In the genomic region with DNA sequence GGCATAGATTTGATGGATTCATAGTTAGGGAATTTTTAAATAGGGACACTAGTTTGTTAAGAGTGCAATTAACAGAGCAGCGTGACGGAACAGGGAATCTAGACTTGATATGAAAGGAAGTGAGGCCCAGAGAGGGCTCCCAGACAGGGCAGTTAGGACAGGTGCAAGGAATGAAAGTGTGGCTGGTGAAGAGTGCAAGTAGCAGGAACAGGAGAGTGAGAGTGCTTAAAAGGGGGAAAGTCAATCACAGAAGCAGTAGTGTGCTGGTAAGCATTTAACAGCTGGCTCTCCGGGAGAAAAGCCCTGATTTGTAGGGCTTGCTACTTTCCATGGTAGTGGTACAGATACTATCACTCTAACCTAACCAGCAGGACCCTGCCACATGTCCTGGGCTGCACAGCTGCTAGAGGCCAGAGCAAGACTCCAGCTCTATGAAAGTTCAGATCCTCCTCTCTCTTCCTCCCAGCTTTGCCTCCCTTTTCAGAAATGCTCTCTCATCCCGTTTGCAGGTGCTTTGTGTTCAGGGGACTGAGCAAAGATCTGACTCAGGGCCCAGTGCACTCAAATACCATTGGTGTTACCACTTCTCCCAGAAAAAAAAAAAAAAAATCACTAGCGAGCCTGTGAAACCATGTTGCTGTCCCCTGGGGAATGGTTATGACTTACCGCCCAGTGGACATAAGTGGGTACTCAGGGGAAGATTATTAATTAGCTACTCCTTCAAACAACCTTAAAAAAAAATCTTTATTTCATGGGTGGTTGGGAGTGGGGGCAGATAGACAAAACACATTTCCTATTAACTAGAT, we compare ENCODE assay signal across 29 cellular contexts.
DNase-seq lines count a peak whose midpoint lies in the region; ATAC-seq and TF ChIP-seq lines count a peak whose summit lies in the region.
"Had no signal": no experiment of that assay in that cellular context is flagged by ENCODE, and none has a peak within 500 bp of the region (broad histone marks: within the 10 kb centered on the region; RNA-seq: fewer than 3 reads in every experiment).

No MANE protein-coding gene starts in this region.

- DNase-seq in ACHN (peak; percentile 19), NCI-H524 treated with DMSO at 0.1 percent for 48 hours (lab: John Stamatoyannopoulos, UW) (peak; percentile 31), NCI-H1092 treated with DMSO at 0.1 percent for 48 hours (lab: John Stamatoyannopoulos, UW) (no peak), activated gamma-delta T cell (lab: John Stamatoyannopoulos, UW) (no peak), dedifferentiated amniotic fluid mesenchymal stem cell (ENCODE audit: extremely low spot score) (no peak)
- DNase-seq: activated CD4-positive, alpha-beta T cell treated with anti-CD3 and anti-CD28 coated beads, Interleukin-2, amount 50 U/mL, for 1 hour; activated gamma-delta T cell treated with Interleukin-2 at 50 U/mL for 16 hours; activated naive CD8-positive, alpha-beta T cell treated with anti-CD3 and anti-CD28 coated beads, Interleukin-2, amount 50 U/mL, for 24 hours; activated T-cell treated with anti-CD3 and anti-CD28 coated beads, Interleukin-2, amount 50 U/mL, for 24 hours; CD8-positive, alpha-beta T cell; colonic mucosa; effector memory CD4-positive, alpha-beta T cell; HCEC 1CT; left cardiac atrium; mucosa of descending colon; natural killer cell; NCI-H1694 treated with DMSO at 0.1 percent for 48 hours; NCI-H2171 treated with DMSO at 0.1 percent for 48 hours; NCI-H510A treated with DMSO at 0.1 percent for 48 hours; NK-92 treated with Interleukin-12 subunit alpha and Interleukin-12 subunit beta, amount 100 ng/mL, for 24 hours; PC-9; Right ventricle myocardium superior; T-helper 9 cell; upper lobe of left lung had no signal

- H3K27ac Mint-ChIP-seq in nephron, result peak overlapping the region in 2 of 3 experiments; percentile 13 to 33
- H3K27ac Mint-ChIP-seq: activated naive CD8-positive, alpha-beta T cell treated with anti-CD3 and anti-CD28 coated beads, Interleukin-2, amount 50 U/mL, for 24 hours; activated T-cell treated with anti-CD3 and anti-CD28 coated beads, Interleukin-2, amount 50 U/mL, for 24 hours; B cell; CD8-positive, alpha-beta T cell; natural killer cell; stimulated activated memory B cell treated with anti-CD40 and anti-IgM and Interleukin-4, amounts not matched to agents 10 μg/mL and 1 μg/mL and 100 μg/mL, for 72 hours; WTC11 had no signal

- H3K9me3 Mint-ChIP-seq in nephron, result peaks cover 2% of the 10 kb centered on the region
- H3K9me3 Mint-ChIP-seq: activated naive CD8-positive, alpha-beta T cell treated with anti-CD3 and anti-CD28 coated beads, Interleukin-2, amount 50 U/mL, for 24 hours; activated T-cell treated with anti-CD3 and anti-CD28 coated beads, Interleukin-2, amount 50 U/mL, for 24 hours; CD8-positive, alpha-beta T cell; natural killer cell; stimulated activated memory B cell treated with anti-CD40 and anti-IgM and Interleukin-4, amounts not matched to agents 10 μg/mL and 1 μg/mL and 100 μg/mL, for 72 hours had no signal

- no peaks in the 10 kb centered on the region for H3K27me3 Mint-ChIP-seq in nephron (ENCODE audit: low read depth)

- peak; percentile 60 for ATAC-seq in GM18511 (IDR thresholded peaks at IDR 0.05; ENCODE audit: unreplicated experiment)
- ATAC-seq: activated naive CD8-positive, alpha-beta T cell treated with anti-CD3 and anti-CD28 coated beads, Interleukin-2, amount 50 U/mL, for 24 hours; CD8-positive, alpha-beta T cell; left cardiac atrium; mucosa of descending colon; natural killer cell; stimulated activated memory B cell treated with anti-CD40 and anti-IgM and Interleukin-4, amounts not matched to agents 10 μg/mL and 1 μg/mL and 100 μg/mL, for 72 hours; WTC11 had no signal

- TF ChIP-seq CTCF in nephron (IDR thresholded peaks at IDR 0.05; ENCODE audit: unreplicated experiment in 3 of 3), result no peak

- peaks cover 5% of the 10 kb centered on the region for H3K4me1 Mint-ChIP-seq in nephron
- H3K4me1 Mint-ChIP-seq: activated naive CD8-positive, alpha-beta T cell treated with anti-CD3 and anti-CD28 coated beads, Interleukin-2, amount 50 U/mL, for 24 hours; B cell; natural killer cell; stimulated activated memory B cell treated with anti-CD40 and anti-IgM and Interleukin-4, amounts not matched to agents 10 μg/mL and 1 μg/mL and 100 μg/mL, for 72 hours; WTC11 had no signal

- no peaks in the 10 kb centered on the region for H3K36me3 Mint-ChIP-seq in nephron (ENCODE audit: low read depth)
- H3K36me3 Mint-ChIP-seq: CD8-positive, alpha-beta T cell; natural killer cell; stimulated activated memory B cell treated with anti-CD40 and anti-IgM and Interleukin-4, amounts not matched to agents 10 μg/mL and 1 μg/mL and 100 μg/mL, for 72 hours had no signal

- in situ Hi-C loops in ACHN (cut with HindIII; ENCODE audit: low pct_ligation_motif_present, low pct_unique_long_range_greater_than_20kb, low sequenced_read_pairs), result no loop called here

- H3K4me3 Mint-ChIP-seq in nephron, result no peak overlapping the region
- H3K4me3 Mint-ChIP-seq: activated naive CD8-positive, alpha-beta T cell treated with anti-CD3 and anti-CD28 coated beads, Interleukin-2, amount 50 U/mL, for 24 hours; activated T-cell treated with anti-CD3 and anti-CD28 coated beads, Interleukin-2, amount 50 U/mL, for 24 hours; B cell; CD8-positive, alpha-beta T cell; natural killer cell; stimulated activated memory B cell treated with anti-CD40 and anti-IgM and Interleukin-4, amounts not matched to agents 10 μg/mL and 1 μg/mL and 100 μg/mL, for 72 hours; WTC11 had no signal

Comparison
In these comparisons a context has a peak if more than half of its experiments do, and no peak if none do; other contexts are left out.
1. DNase-seq: peak in ACHN (single experiment) and NCI-H524 treated with DMSO at 0.1 percent for 48 hours (single experiment); none in NCI-H1092 treated with DMSO at 0.1 percent for 48 hours (single experiment), activated gamma-delta T cell (single experiment) and dedifferentiated amniotic fluid mesenchymal stem cell (single experiment).